Comparison of ENCODE assay signal across 28 cellular contexts in genomic region chr4:161206528-161207080, GRCh38.
"Had no signal": no experiment of that assay in that cellular context is flagged by ENCODE, and none has a peak within 500 bp of the region (broad histone marks: within the 10 kb centered on the region; RNA-seq: fewer than 3 reads in every experiment).

No MANE protein-coding gene starts in this region.

- H3K9me3 ChIP-seq: ascending aorta, gastrocnemius medialis had no signal

- H3K27ac ChIP-seq: ascending aorta, brain microvascular endothelial cell, esophagus muscularis mucosa, foreskin keratinocyte, gastrocnemius medialis, heart left ventricle had no signal

- H3K4me1 ChIP-seq: ascending aorta, esophagus muscularis mucosa, foreskin keratinocyte, gastrocnemius medialis, heart left ventricle had no signal

- H3K4me3 Mint-ChIP-seq: activated CD4-positive, alpha-beta memory T cell treated with anti-CD3 and anti-CD28 coated beads, Interleukin-2, amount 10 ng/mL, durations not matched to agents 7 days and 5 days; activated CD4-positive, alpha-beta T cell treated with anti-CD3 and anti-CD28 coated beads for 36 hours; activated CD4-positive, alpha-beta T cell treated with anti-CD3 and anti-CD28 coated beads, Interleukin-2, amount 10 ng/mL, durations not matched to agents 24 days and 14 days; activated naive CD4-positive, alpha-beta T cell treated with anti-CD3 and anti-CD28 coated beads for 36 hours; activated naive CD8-positive, alpha-beta T cell treated with anti-CD3 and anti-CD28 coated beads, Interleukin-2, amount 10 ng/mL, durations not matched to agents 7 days and 5 days; activated T-cell treated with anti-CD3 and anti-CD28 coated beads, Interleukin-2, amount 50 U/mL, for 24 hours; activated T-cell treated with anti-CD3 and anti-CD28 coated beads, Interleukin-2, amount 50 U/mL, for 72 hours; effector memory CD8-positive, alpha-beta T cell had no signal

- H3K4me1 Mint-ChIP-seq: activated CD4-positive, alpha-beta memory T cell treated with anti-CD3 and anti-CD28 coated beads, Interleukin-2, amount 10 ng/mL, durations not matched to agents 7 days and 5 days; activated CD4-positive, alpha-beta T cell treated with anti-CD3 and anti-CD28 coated beads for 36 hours; activated CD4-positive, alpha-beta T cell treated with anti-CD3 and anti-CD28 coated beads, Interleukin-2, amount 10 ng/mL, durations not matched to agents 24 days and 14 days; activated naive CD8-positive, alpha-beta T cell treated with anti-CD3 and anti-CD28 coated beads, Interleukin-2, amount 10 ng/mL, durations not matched to agents 7 days and 5 days had no signal

- H3K36me3 Mint-ChIP-seq: activated naive CD4-positive, alpha-beta T cell treated with anti-CD3 and anti-CD28 coated beads, Interleukin-2, amount 50 U/mL, for 72 hours; activated naive CD8-positive, alpha-beta T cell treated with anti-CD3 and anti-CD28 coated beads, Interleukin-2, amount 10 ng/mL, durations not matched to agents 7 days and 5 days had no signal

- H3K27me3 ChIP-seq: ascending aorta, brain microvascular endothelial cell, esophagus muscularis mucosa, foreskin keratinocyte, gastrocnemius medialis, heart left ventricle had no signal

- DNase-seq: activated CD4-positive, alpha-beta memory T cell treated with anti-CD3 and anti-CD28 coated beads, Interleukin-2, amount 10 ng/mL, durations not matched to agents 7 days and 5 days; activated CD4-positive, alpha-beta T cell treated with anti-CD3 and anti-CD28 coated beads for 36 hours; activated CD4-positive, alpha-beta T cell treated with anti-CD3 and anti-CD28 coated beads, Interleukin-2, amount 10 ng/mL, durations not matched to agents 24 days and 14 days; activated CD4-positive, CD25-positive, alpha-beta regulatory T cell; activated CD4-positive, CD25-positive, alpha-beta regulatory T cell treated with anti-CD3 and anti-CD28 coated beads, Interleukin-2, amount 50 U/mL, for 72 hours; activated CD8-positive, alpha-beta memory T cell treated with anti-CD3 and anti-CD28 coated beads, Interleukin-2, amount 50 U/mL, for 48 hours; activated gamma-delta T cell treated with Interleukin-2 at 50 U/mL for 16 hours; activated naive CD4-positive, alpha-beta T cell treated with anti-CD3 and anti-CD28 coated beads for 36 hours; activated naive CD8-positive, alpha-beta T cell treated with anti-CD3 and anti-CD28 coated beads, Interleukin-2, amount 10 ng/mL, durations not matched to agents 7 days and 5 days; activated T-cell treated with anti-CD3 and anti-CD28 coated beads for 4 hours; activated T-cell treated with anti-CD3 and anti-CD28 coated beads, Interleukin-2, amount 50 U/mL, for 24 hours; activated T-cell treated with anti-CD3 and anti-CD28 coated beads, Interleukin-2, amount 50 U/mL, for 72 hours; brain microvascular endothelial cell; caudate nucleus; cortex of kidney; dermis blood vessel endothelial cell; effector CD4-positive, alpha-beta T cell; effector memory CD8-positive, alpha-beta T cell; erythroblast; foreskin keratinocyte; gastrocnemius medialis; glutamatergic neuron; heart left ventricle; hypothalamus; T-helper 2 cell had no signal

- H3K27me3 Mint-ChIP-seq: activated CD4-positive, alpha-beta memory T cell treated with anti-CD3 and anti-CD28 coated beads, Interleukin-2, amount 10 ng/mL, durations not matched to agents 7 days and 5 days; activated CD4-positive, alpha-beta T cell treated with anti-CD3 and anti-CD28 coated beads for 36 hours; activated CD4-positive, alpha-beta T cell treated with anti-CD3 and anti-CD28 coated beads, Interleukin-2, amount 10 ng/mL, durations not matched to agents 24 days and 14 days; activated naive CD8-positive, alpha-beta T cell treated with anti-CD3 and anti-CD28 coated beads, Interleukin-2, amount 10 ng/mL, durations not matched to agents 7 days and 5 days; activated T-cell treated with anti-CD3 and anti-CD28 coated beads, Interleukin-2, amount 50 U/mL, for 24 hours; effector memory CD8-positive, alpha-beta T cell had no signal

- H3K27ac Mint-ChIP-seq: activated CD4-positive, alpha-beta memory T cell treated with anti-CD3 and anti-CD28 coated beads, Interleukin-2, amount 10 ng/mL, durations not matched to agents 7 days and 5 days; activated CD4-positive, alpha-beta T cell treated with anti-CD3 and anti-CD28 coated beads for 36 hours; activated CD4-positive, alpha-beta T cell treated with anti-CD3 and anti-CD28 coated beads, Interleukin-2, amount 10 ng/mL, durations not matched to agents 24 days and 14 days; activated naive CD4-positive, alpha-beta T cell treated with anti-CD3 and anti-CD28 coated beads for 36 hours; activated naive CD4-positive, alpha-beta T cell treated with anti-CD3 and anti-CD28 coated beads, Interleukin-2, amount 50 U/mL, for 72 hours; activated naive CD8-positive, alpha-beta T cell treated with anti-CD3 and anti-CD28 coated beads, Interleukin-2, amount 10 ng/mL, durations not matched to agents 7 days and 5 days; activated T-cell treated with anti-CD3 and anti-CD28 coated beads, Interleukin-2, amount 50 U/mL, for 24 hours; activated T-cell treated with anti-CD3 and anti-CD28 coated beads, Interleukin-2, amount 50 U/mL, for 72 hours; effector memory CD8-positive, alpha-beta T cell had no signal
